In genomic region chr9:107612136-107612535, GRCh38 we compare ENCODE assay signal across 12 cellular contexts.
A peak's percentile ranks its signal among the peaks of the same experiment; 100 is the strongest.
DNase-seq lines count a peak whose midpoint lies in the region; ATAC-seq and TF ChIP-seq lines count a peak whose summit lies in the region.
"Had no signal": no experiment of that assay in that cellular context is flagged by ENCODE, and none has a peak within 500 bp of the region (broad histone marks: within the 10 kb centered on the region; RNA-seq: fewer than 3 reads in every experiment).

No MANE protein-coding gene starts in this region.

- H4K20me1 ChIP-seq in neural progenitor cell (ENCODE audit: low read depth), result no peaks in the 10 kb centered on the region

- H3K9ac ChIP-seq in neural progenitor cell, result no peak overlapping the region

- no peaks in the 10 kb centered on the region for H3K27me3 ChIP-seq in psoas muscle (ENCODE audit: insufficient read depth in 3 of 3, low read length in 2 of 3)
- no peaks in the 10 kb centered on the region for H3K27me3 ChIP-seq in neural progenitor cell
- H3K27me3 ChIP-seq: SJSA1 had no signal

- no peaks in the 10 kb centered on the region for H3K79me2 ChIP-seq in neural progenitor cell (ENCODE audit: low read depth)

- ATAC-seq in Right ventricle myocardium inferior, result peak; percentile 96
- peak in 3 of 4 donors; percentile 56 to 77 (median 71) for ATAC-seq in psoas muscle
- ATAC-seq in HG02884 (IDR thresholded peaks at IDR 0.05; ENCODE audit: unreplicated experiment), result no peak
- ATAC-seq in GM21528 (IDR thresholded peaks at IDR 0.05; ENCODE audit: low FRiP score, unreplicated experiment), result no peak
- no peak for ATAC-seq in HG03108 (IDR thresholded peaks at IDR 0.05; ENCODE audit: unreplicated experiment)

- H3K27ac ChIP-seq in psoas muscle (no peak overlapping the region), neural progenitor cell (no peak overlapping the region)
- H3K27ac ChIP-seq: SJSA1 had no signal

- no peak overlapping the region for H3K4me3 ChIP-seq in psoas muscle
- H3K4me3 ChIP-seq in neural progenitor cell, result no peak overlapping the region
- H3K4me3 ChIP-seq: SJSA1 had no signal

- H3K4me1 ChIP-seq in psoas muscle (no peaks in the 10 kb centered on the region), neural progenitor cell (no peaks in the 10 kb centered on the region)
- H3K4me1 ChIP-seq: SJSA1 had no signal

- H3K27me3 Mint-ChIP-seq in neural progenitor cell (ENCODE audit: insufficient read depth, low read depth), result peaks cover 5% of the 10 kb centered on the region

- no peaks in the 10 kb centered on the region for H3K4me1 Mint-ChIP-seq in neural progenitor cell

- H3K9me3 Mint-ChIP-seq in neural progenitor cell, result no peaks in the 10 kb centered on the region

- H3K36me3 ChIP-seq in psoas muscle (ENCODE audit: insufficient read depth in 1 of 2, low read depth in 1 of 2), result no peaks in the 10 kb centered on the region
- no peaks in the 10 kb centered on the region for H3K36me3 ChIP-seq in neural progenitor cell
- H3K36me3 ChIP-seq: SJSA1 had no signal

- DNase-seq in AML-193 (lab: John Stamatoyannopoulos, UW) (peak; percentile 44 to 50), SKM-1 (lab: John Stamatoyannopoulos, UW; ENCODE audit: unreplicated experiment) (peak; percentile 76), Right ventricle myocardium inferior (ENCODE audit: missing footprints) (peak; percentile 90), psoas muscle (peak; percentile 82 to 87), neural progenitor cell (ENCODE audit: low spot score) (no peak)
- DNase-seq: effector CD8-positive, alpha-beta T cell; NCI-H1105 treated with DMSO at 0.1 percent for 48 hours; NCI-H526 had no signal

- intact Hi-C loops in Right ventricle myocardium inferior (cut with DNase I) (no loop called here), psoas muscle (cut with DNase I) (loop anchor here in 1 of 2 donors (5.0 kb wide), 1 partner anchor 620 kb away; no protein-coding TSS in a partner anchor)

- H3K9me3 ChIP-seq in psoas muscle, result no peaks in the 10 kb centered on the region
- no peaks in the 10 kb centered on the region for H3K9me3 ChIP-seq in neural progenitor cell (ENCODE audit: low read depth)
- H3K9me3 ChIP-seq: SJSA1 had no signal

- H2AFZ ChIP-seq in neural progenitor cell (replicated peaks), result no peak overlapping the region

- no peak for TF ChIP-seq CTCF in psoas muscle (IDR thresholded peaks at IDR 0.05)
- TF ChIP-seq CTCF in neural progenitor cell (IDR thresholded peaks at IDR 0.05), result no peak

- H3F3A ChIP-seq in neural progenitor cell (ENCODE audit: low read depth), result no peaks in the 10 kb centered on the region

- no peaks in the 10 kb centered on the region for H3K36me3 Mint-ChIP-seq in neural progenitor cell

- H3K4me2 ChIP-seq in neural progenitor cell, result no peak overlapping the region

- H3K4me3 Mint-ChIP-seq in neural progenitor cell, result no peak overlapping the region

- no peak overlapping the region for H3K27ac Mint-ChIP-seq in neural progenitor cell

- 44 to 65% (median 48%) methylated on average over 5 of the region's 5 CpGs for WGBS in psoas muscle, 3 donors

Comparison
In these comparisons a context has a peak if more than half of its experiments do, and no peak if none do; other contexts are left out.
1. ATAC-seq: peak in Right ventricle myocardium inferior (single experiment) and psoas muscle (3 of 4); none in HG02884 (single experiment), GM21528 (single experiment) and HG03108 (single experiment).